17 cellular contexts compared by ENCODE assay signal in the genomic region with DNA sequence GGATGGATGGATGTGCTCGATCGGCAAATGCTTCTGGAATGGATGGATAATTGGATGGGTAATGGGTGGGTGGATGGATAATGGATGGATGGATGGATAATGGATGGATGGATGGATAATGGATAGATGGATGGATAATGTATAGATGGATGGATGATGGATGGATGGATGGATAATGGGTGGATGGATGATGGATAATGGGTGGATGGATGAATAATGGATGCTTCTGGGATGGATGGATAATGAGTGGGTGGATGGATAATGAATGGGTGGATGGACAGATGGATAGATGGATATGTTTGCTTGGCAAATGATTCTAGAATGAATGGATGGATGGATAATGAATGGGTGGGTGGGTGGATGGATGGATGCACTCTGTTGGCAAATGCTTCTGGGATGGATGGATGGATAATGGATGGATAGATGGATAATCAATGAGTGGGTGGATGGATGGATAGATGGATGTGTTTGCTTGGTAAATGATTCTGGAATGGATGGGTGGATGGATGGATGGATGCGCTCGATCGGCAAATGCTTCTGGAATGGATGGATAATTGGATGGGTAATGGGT. TPM values are rescaled to one million over a fixed set of nuclear protein-coding genes. Genes with fewer than 3 reads are reported as not detected.
DNase-seq lines count a peak whose midpoint lies in the region; ATAC-seq, FAIRE-seq and TF ChIP-seq lines count a peak whose summit lies in the region.
"Had no signal": no experiment of that assay in that cellular context is flagged by ENCODE, and none has a peak within 500 bp of the region (broad histone marks: within the 10 kb centered on the region; RNA-seq: fewer than 3 reads in every experiment).

No MANE protein-coding gene starts in this region.

- H4K20me1 ChIP-seq in H1 (replicated peaks in 1 of 2; ENCODE audit: control insufficient read depth in 1 of 2, insufficient read depth in 2 of 2, low read length in 2 of 2): peaks cover 5 to 30% of the 10 kb centered on the region in 2 experiments

- H3K9me3 Mint-ChIP-seq in activated CD4-positive, alpha-beta T cell treated with anti-CD3 and anti-CD28 coated beads for 36 hours (ENCODE audit: low read depth): no peaks in the 10 kb centered on the region
- peaks cover 5% of the 10 kb centered on the region for H3K9me3 Mint-ChIP-seq in activated CD4-positive, alpha-beta T cell treated with anti-CD3 and anti-CD28 coated beads, Interleukin-2, amount 10 ng/mL, durations not matched to agents 24 days and 14 days
- H3K9me3 Mint-ChIP-seq in progenitor cell of endocrine pancreas (ENCODE audit: low read depth): no peaks in the 10 kb centered on the region

- peaks cover 34% of the 10 kb centered on the region for H3K4me1 Mint-ChIP-seq in activated CD4-positive, alpha-beta T cell treated with anti-CD3 and anti-CD28 coated beads for 36 hours
- H3K4me1 Mint-ChIP-seq in activated CD4-positive, alpha-beta T cell treated with anti-CD3 and anti-CD28 coated beads, Interleukin-2, amount 10 ng/mL, durations not matched to agents 24 days and 14 days: peaks cover 23% of the 10 kb centered on the region
- H3K4me1 Mint-ChIP-seq in progenitor cell of endocrine pancreas (ENCODE audit: low read depth): peaks cover 20% of the 10 kb centered on the region

- TF ChIP-seq POLR2A in H1 (IDR thresholded peaks at IDR 0.05; ENCODE audit: control extremely low read depth in 1 of 2, low read depth in 2 of 2, low read length in 2 of 2): no peak

- H3K18ac ChIP-seq in H1 (ENCODE audit: extremely low read depth, low read length): no peak overlapping the region

- ATAC-seq in activated CD4-positive, alpha-beta T cell treated with anti-CD3 and anti-CD28 coated beads for 36 hours: no peak
- ATAC-seq in HG02870 (IDR thresholded peaks at IDR 0.05; ENCODE audit: unreplicated experiment): no peak

- H2BK20ac ChIP-seq in H1 (ENCODE audit: low read length): no peak overlapping the region

- peaks cover 3 to 41% of the 10 kb centered on the region in 2 experiments for H3K79me2 ChIP-seq in H1 (ENCODE audit: control insufficient read depth in 1 of 2, insufficient read depth in 2 of 2, low read length in 2 of 2)

- 95% methylated on average over 5 of the region's 5 CpGs; no CpG with 5 or more reads in 1 of the 2 experiments for WGBS in H1 (ENCODE audit: extremely low coverage in 1 of 2, insufficient coverage in 1 of 2, insufficient read length in 1 of 2, insufficient replicate concordance in 2 of 2, low coverage in 1 of 2, low lambda C conversion rate in 2 of 2, missing lambda C conversion rate in 1 of 2), 2 experiments

- no peak overlapping the region for H3K27ac Mint-ChIP-seq in activated CD4-positive, alpha-beta T cell treated with anti-CD3 and anti-CD28 coated beads for 36 hours
- no peak overlapping the region for H3K27ac Mint-ChIP-seq in activated CD4-positive, alpha-beta T cell treated with anti-CD3 and anti-CD28 coated beads, Interleukin-2, amount 10 ng/mL, durations not matched to agents 24 days and 14 days
- H3K27ac Mint-ChIP-seq in progenitor cell of endocrine pancreas: no peak overlapping the region

- no peak overlapping the region for H2BK12ac ChIP-seq in H1 (ENCODE audit: low read depth, low read length)

- no peak overlapping the region for H3K4me3 ChIP-seq in HEK293 (ENCODE audit: low read depth, low read length)
- H3K4me3 ChIP-seq in H1 (ENCODE audit: extremely low read depth in 1 of 4, insufficient read depth in 2 of 4, low read depth in 3 of 4, low read length in 4 of 4): no peak overlapping the region
- H3K4me3 ChIP-seq: suprapubic skin had no signal

- H2AK5ac ChIP-seq in H1 (ENCODE audit: low read depth, low read length): no peak overlapping the region

- FAIRE-seq in H1 (lab: Jason Lieb, UNC): no peak
- FAIRE-seq: A204.1, G401.6 had no signal

- peaks cover 3% of the 10 kb centered on the region for H3K4me1 ChIP-seq in HEK293 (ENCODE audit: control insufficient read depth, insufficient read depth, low read length)
- peaks cover 0 to 6% (median under 1%) of the 10 kb centered on the region in 4 experiments; a peak in 4 of 7 replicates for H3K4me1 ChIP-seq in H1 (replicated peaks in 1 of 4; ENCODE audit: control insufficient read depth in 3 of 4, insufficient read depth in 4 of 4, low read length in 3 of 4)

- H3K4me2 ChIP-seq in H1 (ENCODE audit: insufficient read depth in 1 of 2, low read depth in 2 of 2, low read length in 2 of 2): no peak overlapping the region; a peak in 1 of 4 replicates

- no peak overlapping the region for H2BK120ac ChIP-seq in H1 (replicated peaks; ENCODE audit: low read depth, low read length)

- no peak for TF ChIP-seq RAD21 in H1 (IDR thresholded peaks at IDR 0.05 in 1 of 2, conservative IDR thresholded peaks at IDR 0.05 in 1 of 2; ENCODE audit: low read depth in 2 of 2, low read length in 2 of 2)

- H3K27ac ChIP-seq in HEK293 (ENCODE audit: extremely low read depth, low read depth, low read length): no peak overlapping the region
- no peak overlapping the region for H3K27ac ChIP-seq in H1 (ENCODE audit: low read depth, low read length)

- H3K9ac ChIP-seq in H1 (replicated peaks in 1 of 4; ENCODE audit: extremely low read depth in 1 of 4, low read depth in 3 of 4, low read length in 3 of 4): no peak overlapping the region

- H3K9me3 ChIP-seq in HEK293 (ENCODE audit: control insufficient read depth, insufficient read depth, low read depth, low read length): no peaks in the 10 kb centered on the region
- H3K9me3 ChIP-seq in H1 (ENCODE audit: insufficient read depth in 2 of 2, low read depth in 1 of 2, low read length in 1 of 2): no peaks in the 10 kb centered on the region
- H3K9me3 ChIP-seq: suprapubic skin had no signal

- H3K23me2 ChIP-seq in H1 (ENCODE audit: low read depth, low read length): peaks cover 15% of the 10 kb centered on the region; the same call in 1 of the 2 replicates

- peak overlapping the region; percentile 69 for H3K56ac ChIP-seq in H1 (replicated peaks; ENCODE audit: insufficient read length, low read depth, low read length)

- peak overlapping the region; percentile 8 for H3K4me3 Mint-ChIP-seq in activated CD4-positive, alpha-beta T cell treated with anti-CD3 and anti-CD28 coated beads for 36 hours
- no peak overlapping the region for H3K4me3 Mint-ChIP-seq in activated CD4-positive, alpha-beta T cell treated with anti-CD3 and anti-CD28 coated beads, Interleukin-2, amount 10 ng/mL, durations not matched to agents 24 days and 14 days
- peak overlapping the region; percentile 20 for H3K4me3 Mint-ChIP-seq in progenitor cell of endocrine pancreas (ENCODE audit: low read depth)

- TF ChIP-seq CTCF in HEK293 (tag by site-specific recombination; IDR thresholded peaks at IDR 0.05): no peak
- no peak for TF ChIP-seq CTCF in H1 (IDR thresholded peaks at IDR 0.05; ENCODE audit: control extremely low read depth in 1 of 3, insufficient read depth in 1 of 3, low read depth in 1 of 3, low read length in 3 of 3)
- no peak for TF ChIP-seq CTCF in progenitor cell of endocrine pancreas (IDR thresholded peaks at IDR 0.05; ENCODE audit: unreplicated experiment)

- peaks cover 33% of the 10 kb centered on the region for H3K36me3 Mint-ChIP-seq in activated CD4-positive, alpha-beta T cell treated with anti-CD3 and anti-CD28 coated beads for 36 hours (ENCODE audit: low read depth)
- H3K36me3 Mint-ChIP-seq in activated CD4-positive, alpha-beta T cell treated with anti-CD3 and anti-CD28 coated beads, Interleukin-2, amount 10 ng/mL, durations not matched to agents 24 days and 14 days (ENCODE audit: low read depth): peaks cover 34% of the 10 kb centered on the region
- H3K36me3 Mint-ChIP-seq in progenitor cell of endocrine pancreas (ENCODE audit: insufficient read depth): peaks cover 12% of the 10 kb centered on the region

- no peak for DNase-seq in activated CD4-positive, alpha-beta T cell treated with anti-CD3 and anti-CD28 coated beads for 36 hours
- DNase-seq in activated CD4-positive, alpha-beta T cell treated with anti-CD3 and anti-CD28 coated beads, Interleukin-2, amount 10 ng/mL, durations not matched to agents 24 days and 14 days: no peak
- DNase-seq in H1 (ENCODE audit: low read depth in 1 of 2, low spot score in 2 of 2): no peak
- DNase-seq in progenitor cell of endocrine pancreas (ENCODE audit: low spot score, unreplicated experiment): no peak
- no peak for DNase-seq in LoVo (ENCODE audit: low spot score)
- DNase-seq in NCI-H526 (lab: John Stamatoyannopoulos, UW): no peak
- DNase-seq: amygdala, islet precursor cell, Kasumi-1, midbrain, NCI-H146, WERI-Rb-1 had no signal

- TF ChIP-seq EP300 in H1 (IDR thresholded peaks at IDR 0.05; ENCODE audit: borderline replicate concordance in 1 of 2, low read depth in 2 of 2, low read length in 2 of 2): no peak

- POLR2A ChIA-PET in activated CD4-positive, alpha-beta T cell treated with anti-CD3 and anti-CD28 coated beads for 36 hours (lab: Charles Lee): no interaction called here
- POLR2A ChIA-PET in HEK293 (lab: Yijun Ruan, JAX): no interaction called here
- POLR2A ChIA-PET in H1 (lab: Charles Lee; ENCODE audit: partially characterized antibody): no interaction called here

- H3K14ac ChIP-seq in H1 (ENCODE audit: insufficient read length): no peak overlapping the region

- no peak overlapping the region for H2BK15ac ChIP-seq in H1 (ENCODE audit: low read length)

- no peak overlapping the region for H3K23ac ChIP-seq in H1 (ENCODE audit: insufficient read length)

- CTCF ChIA-PET in activated CD4-positive, alpha-beta T cell treated with anti-CD3 and anti-CD28 coated beads for 36 hours (lab: Charles Lee): no interaction called here
- CTCF ChIA-PET in HEK293 (lab: Yijun Ruan, JAX) (no interaction called here), H1 (lab: Charles Lee; ENCODE audit: partially characterized antibody) (no interaction called here)

- H4K91ac ChIP-seq in H1 (replicated peaks; ENCODE audit: insufficient read length, low read length): no peak overlapping the region

- peaks cover 13% of the 10 kb centered on the region for H3K79me1 ChIP-seq in H1 (ENCODE audit: low read depth, low read length)

- intact Hi-C loops in activated CD4-positive, alpha-beta T cell treated with anti-CD3 and anti-CD28 coated beads for 36 hours (cut with DNase I, micrococcal nuclease): no loop called here
- intact Hi-C loops in activated CD4-positive, alpha-beta T cell treated with anti-CD3 and anti-CD28 coated beads, Interleukin-2, amount 10 ng/mL, durations not matched to agents 24 days and 14 days (cut with micrococcal nuclease): loop anchor here (10.0 kb wide), 1 partner anchor 139 kb away; a partner anchor contains a TSS

- no peak overlapping the region for H2AFZ ChIP-seq in H1 (ENCODE audit: low read length)

- H3K36me3 ChIP-seq in HEK293 (ENCODE audit: control insufficient read depth in 2 of 2, insufficient read depth in 1 of 2, low read length in 2 of 2): peaks cover 34 to 62% of the 10 kb centered on the region in 2 experiments; a peak in 2 of 3 replicates
- H3K36me3 ChIP-seq in H1 (ENCODE audit: control insufficient read depth in 2 of 4, insufficient read depth in 4 of 4, low read length in 3 of 4): peaks cover 0 to 27% (median 6%) of the 10 kb centered on the region in 4 experiments; a peak in 6 of 8 replicates

- H4K8ac ChIP-seq in H1 (ENCODE audit: extremely low read depth, insufficient read depth, low read length): no peak overlapping the region

- no peaks in the 10 kb centered on the region for H3K27me3 Mint-ChIP-seq in activated CD4-positive, alpha-beta T cell treated with anti-CD3 and anti-CD28 coated beads for 36 hours
- H3K27me3 Mint-ChIP-seq in activated CD4-positive, alpha-beta T cell treated with anti-CD3 and anti-CD28 coated beads, Interleukin-2, amount 10 ng/mL, durations not matched to agents 24 days and 14 days: no peaks in the 10 kb centered on the region
- no peaks in the 10 kb centered on the region for H3K27me3 Mint-ChIP-seq in progenitor cell of endocrine pancreas

- H2BK5ac ChIP-seq in H1 (ENCODE audit: low read depth, low read length): no peak overlapping the region

- no peaks in the 10 kb centered on the region for H3K27me3 ChIP-seq in H1 (replicated peaks in 1 of 4; ENCODE audit: control insufficient read depth in 3 of 4, extremely low read depth in 1 of 4, insufficient read depth in 3 of 4, low read length in 3 of 4)
- H3K27me3 ChIP-seq: suprapubic skin had no signal

- H3K4ac ChIP-seq in H1 (replicated peaks; ENCODE audit: insufficient read length, low read depth, low read length): no peak overlapping the region

- no peak overlapping the region for H4K5ac ChIP-seq in H1 (ENCODE audit: insufficient read length, low read depth, low read length)

RNA-seq across cellular contexts. Expression of a gene that starts 3.8 kb away (rescaled TPM):
- 100 to 1,000 TPM; 396 to 456 TPM for total RNA-seq in activated CD4-positive, alpha-beta T cell treated with anti-CD3 and anti-CD28 coated beads for 36 hours
- total RNA-seq in activated CD4-positive, alpha-beta T cell treated with anti-CD3 and anti-CD28 coated beads, Interleukin-2, amount 10 ng/mL, durations not matched to agents 24 days and 14 days: 302 and 306 TPM in 2 replicates
- 487 and 514 TPM in 2 replicates for total RNA-seq in H1 (2021; fragmentation: NEBNext Ultra II Directional; extraction: Animal tissue kit (Norgen Biotek cat#: 25700))
- polyA plus RNA-seq in H1 (2011; rRNA removed): 1,220 and 1,529 TPM in 2 replicates
- 1,117 TPM for polyA plus RNA-seq in H1 (2011; cell fraction: cytosol; rRNA removed)
- 686 TPM for polyA plus RNA-seq in H1 (2011; cell fraction: nucleus; rRNA removed)
- polyA plus RNA-seq in H1 (2012, experiment 1 of 2): 559 to 826 TPM (median 767 TPM) in 4 replicates
- 674 TPM for polyA plus RNA-seq in H1 (2012, experiment 2 of 2)
- 424 TPM for polyA plus RNA-seq in H1 (2013, experiment 1 of 2)
- 418 TPM for polyA plus RNA-seq in H1 (2013, experiment 2 of 2)
- polyA minus RNA-seq in H1 (2011; rRNA and poly(A)+ RNA removed): 356 and 371 TPM in 2 replicates
- polyA minus RNA-seq in H1 (2011; cell fraction: cytosol; rRNA and poly(A)+ RNA removed): 639 TPM
- polyA minus RNA-seq in H1 (2011; cell fraction: nucleus; rRNA and poly(A)+ RNA removed): 472 TPM
- total RNA-seq in progenitor cell of endocrine pancreas: 387 and 391 TPM in 2 replicates

RNA-seq across cellular contexts. Expression of a gene that starts 57.0 kb away (rescaled TPM):
- 10 to 100 TPM; 33.9 to 38.3 TPM for total RNA-seq in activated CD4-positive, alpha-beta T cell treated with anti-CD3 and anti-CD28 coated beads for 36 hours
- 44.5 and 46.6 TPM in 2 replicates for total RNA-seq in activated CD4-positive, alpha-beta T cell treated with anti-CD3 and anti-CD28 coated beads, Interleukin-2, amount 10 ng/mL, durations not matched to agents 24 days and 14 days
- 75.4 and 81.4 TPM in 2 replicates for total RNA-seq in H1 (2021; fragmentation: NEBNext Ultra II Directional; extraction: Animal tissue kit (Norgen Biotek cat#: 25700))
- 75.6 and 130 TPM in 2 replicates for polyA plus RNA-seq in H1 (2011; rRNA removed)
- 92.6 TPM for polyA plus RNA-seq in H1 (2011; cell fraction: cytosol; rRNA removed)
- 104 TPM for polyA plus RNA-seq in H1 (2011; cell fraction: nucleus; rRNA removed)
- 51.7 to 90.7 TPM (median 78.8 TPM) in 4 replicates for polyA plus RNA-seq in H1 (2012, experiment 1 of 2)
- polyA plus RNA-seq in H1 (2012, experiment 2 of 2): 57.9 TPM
- 41.0 TPM for polyA plus RNA-seq in H1 (2013, experiment 1 of 2)
- polyA plus RNA-seq in H1 (2013, experiment 2 of 2): 39.2 TPM
- polyA minus RNA-seq in H1 (2011; rRNA and poly(A)+ RNA removed): 47.0 and 49.0 TPM in 2 replicates
- polyA minus RNA-seq in H1 (2011; cell fraction: cytosol; rRNA and poly(A)+ RNA removed): 52.1 TPM
- 46.7 TPM for polyA minus RNA-seq in H1 (2011; cell fraction: nucleus; rRNA and poly(A)+ RNA removed)
- total RNA-seq in progenitor cell of endocrine pancreas: 24.5 and 26.2 TPM in 2 replicates

RNA-seq across cellular contexts. Expression of a gene that starts 59.1 kb away (rescaled TPM):
- under 1 TPM; 0.37 to 0.63 TPM for total RNA-seq in activated CD4-positive, alpha-beta T cell treated with anti-CD3 and anti-CD28 coated beads for 36 hours
- 3.1 and 3.4 TPM in 2 replicates for total RNA-seq in activated CD4-positive, alpha-beta T cell treated with anti-CD3 and anti-CD28 coated beads, Interleukin-2, amount 10 ng/mL, durations not matched to agents 24 days and 14 days
- total RNA-seq in H1 (2021; fragmentation: NEBNext Ultra II Directional; extraction: Animal tissue kit (Norgen Biotek cat#: 25700)): not detected in 2 replicates
- polyA plus RNA-seq in H1 (2011; rRNA removed): 0.11 and 0.19 TPM in 2 replicates
- not detected for polyA plus RNA-seq in H1 (2011; cell fraction: cytosol; rRNA removed)
- polyA plus RNA-seq in H1 (2011; cell fraction: nucleus; rRNA removed): 0.09 TPM
- 0.87 to 1.4 TPM (median 1.1 TPM) in 4 replicates for polyA plus RNA-seq in H1 (2012, experiment 1 of 2)
- polyA plus RNA-seq in H1 (2012, experiment 2 of 2): not detected
- polyA plus RNA-seq in H1 (2013, experiment 1 of 2): 0.08 TPM
- polyA plus RNA-seq in H1 (2013, experiment 2 of 2): 0.07 TPM
- not detected in 2 replicates for polyA minus RNA-seq in H1 (2011; rRNA and poly(A)+ RNA removed)
- not detected for polyA minus RNA-seq in H1 (2011; cell fraction: cytosol; rRNA and poly(A)+ RNA removed)
- not detected for polyA minus RNA-seq in H1 (2011; cell fraction: nucleus; rRNA and poly(A)+ RNA removed)
- total RNA-seq in progenitor cell of endocrine pancreas: not detected in 2 replicates
